In genomic region chr2:73828389-73828817, GRCh38 we compare ENCODE assay signal across 9 cellular contexts. TPM values are rescaled to one million over a fixed set of nuclear protein-coding genes. Genes with fewer than 3 reads are reported as not detected.
DNase-seq lines count a peak whose midpoint lies in the region; ATAC-seq, FAIRE-seq and TF ChIP-seq lines count a peak whose summit lies in the region.
"Had no signal": no experiment of that assay in that cellular context is flagged by ENCODE, and none has a peak within 500 bp of the region (broad histone marks: within the 10 kb centered on the region; RNA-seq: fewer than 3 reads in every experiment).

No MANE protein-coding gene starts in this region.

- H3K9me3 Mint-ChIP-seq in CD8-positive, alpha-beta T cell, result no peaks in the 10 kb centered on the region
- H3K9me3 Mint-ChIP-seq in endothelial cell (ENCODE audit: unreplicated experiment), result no peaks in the 10 kb centered on the region

- H2AFZ ChIP-seq in PC-9, result peak overlapping the region; percentile 94

- peak overlapping the region; percentile 91 for H3K4me2 ChIP-seq in PC-9

- no peak for TF ChIP-seq CTCF in CD8-positive, alpha-beta T cell (IDR thresholded peaks at IDR 0.05)
- TF ChIP-seq CTCF in PC-9 (conservative IDR thresholded peaks at IDR 0.05) (no peak), endothelial cell (IDR thresholded peaks at IDR 0.05; ENCODE audit: unreplicated experiment) (no peak), ovary (IDR thresholded peaks at IDR 0.05) (no peak), D721Med (IDR thresholded peaks at IDR 0.05; ENCODE audit: insufficient read depth, missing control alignments) (no peak)

- peaks cover 33% of the 10 kb centered on the region for H3K4me1 ChIP-seq in CD8-positive, alpha-beta T cell (ENCODE audit: insufficient read depth, low read length)
- peaks cover 37% of the 10 kb centered on the region for H3K4me1 ChIP-seq in PC-9 (replicated peaks; ENCODE audit: insufficient read depth)
- peaks cover 9% of the 10 kb centered on the region for H3K4me1 ChIP-seq in ovary (ENCODE audit: insufficient read depth)

- peak overlapping the region; percentile 97 for H3K4me3 Mint-ChIP-seq in CD8-positive, alpha-beta T cell
- H3K4me3 Mint-ChIP-seq in endothelial cell (ENCODE audit: unreplicated experiment), result peak overlapping the region; percentile 97

- no peak for DNase-seq in CD8-positive, alpha-beta T cell
- DNase-seq in PC-9 (no peak), endothelial cell (ENCODE audit: low spot score) (no peak), ovary (no peak), H54 (ENCODE audit: insufficient read length, low spot score) (no peak), NCI-H82 (lab: John Stamatoyannopoulos, UW) (no peak), D721Med (ENCODE audit: insufficient read length, low spot score) (no peak)
- DNase-seq in stimulated activated CD4-positive, alpha-beta T cell treated with anti-CD3 and anti-CD28 coated beads, Interleukin-1b, Interleukin-23, amount 100 ng/mL, for 48 hours, result no peak

- intact Hi-C loops in CD8-positive, alpha-beta T cell (cut with DNase I, micrococcal nuclease), result loop anchor here (1.0 kb wide), 6 partner anchors 48 to 627 kb away; partner anchors contain the start of genes C2orf81 (in 1 of the 2), DUSP11 (in 1 of the 2), INO80B (in 1 of the 2) and MOB1A (in 1 of the 2)
- intact Hi-C loops in PC-9 (cut with micrococcal nuclease; ENCODE audit: unreplicated experiment), result no loop called here
- intact Hi-C loops in ovary (cut with DNase I), result loop anchor here in 2 of 4 donors (10.0 kb wide), 2 partner anchors 176 to 506 kb away; no protein-coding TSS in a partner anchor

- 60 to 62% (median 62%) methylated on average over 4 of the region's 4 CpGs for WGBS in ovary, 3 donors

- H4K20me1 ChIP-seq in PC-9 (ENCODE audit: insufficient read depth), result no peaks in the 10 kb centered on the region

- H3K36me3 Mint-ChIP-seq in CD8-positive, alpha-beta T cell, result peaks cover 27% of the 10 kb centered on the region
- peaks cover 5% of the 10 kb centered on the region for H3K36me3 Mint-ChIP-seq in endothelial cell (ENCODE audit: low read depth, unreplicated experiment)

- ATAC-seq in CD8-positive, alpha-beta T cell, result no peak

- peaks cover 7% of the 10 kb centered on the region for H3K36me3 ChIP-seq in CD8-positive, alpha-beta T cell (ENCODE audit: insufficient read depth, low read length)
- H3K36me3 ChIP-seq in PC-9 (ENCODE audit: low read depth) (peaks cover 22% of the 10 kb centered on the region), ovary (no peaks in the 10 kb centered on the region)

- no peaks in the 10 kb centered on the region for H3K9me3 ChIP-seq in CD8-positive, alpha-beta T cell (ENCODE audit: low read length)
- H3K9me3 ChIP-seq in PC-9 (ENCODE audit: insufficient read depth, low read depth) (no peaks in the 10 kb centered on the region), ovary (no peaks in the 10 kb centered on the region)

- FAIRE-seq in H54 (lab: Jason Lieb, UNC), result no peak
- FAIRE-seq in D721Med (lab: Jason Lieb, UNC), result no peak
- FAIRE-seq: urothelium cell line had no signal

- peak overlapping the region; percentile 74 for H3K27ac ChIP-seq in CD8-positive, alpha-beta T cell (ENCODE audit: low read depth, low read length)
- H3K27ac ChIP-seq in PC-9 (peak overlapping the region; percentile 63), ovary (peak overlapping the region in 1 of 2 donors; percentile 96)

- H3K27me3 Mint-ChIP-seq in CD8-positive, alpha-beta T cell (ENCODE audit: low read depth), result no peaks in the 10 kb centered on the region
- peaks cover 1% of the 10 kb centered on the region for H3K27me3 Mint-ChIP-seq in endothelial cell (ENCODE audit: unreplicated experiment)

- no peaks in the 10 kb centered on the region for H3K9me2 ChIP-seq in PC-9 (ENCODE audit: insufficient read depth)

- no peak for TF ChIP-seq POLR2A in ovary (IDR thresholded peaks at IDR 0.05)
- TF ChIP-seq POLR2A in H54 (IDR thresholded peaks at IDR 0.05; ENCODE audit: low read depth, low read length), result no peak

- H3K4me1 Mint-ChIP-seq in CD8-positive, alpha-beta T cell (ENCODE audit: low read depth), result peaks cover 54% of the 10 kb centered on the region
- peaks cover 18% of the 10 kb centered on the region for H3K4me1 Mint-ChIP-seq in endothelial cell (ENCODE audit: unreplicated experiment)

- peak overlapping the region; percentile 73 for H3K4me3 ChIP-seq in CD8-positive, alpha-beta T cell (ENCODE audit: low read depth, low read length)
- H3K4me3 ChIP-seq in PC-9 (peak overlapping the region; percentile 90), ovary (peak overlapping the region; percentile 83)

- CTCF ChIA-PET in CD8-positive, alpha-beta T cell (lab: Charles Lee), result interaction anchor here (0.6 to 3.0 kb wide), 9 partner anchors 10 to 535 kb away, joined by 3 to 22 read pairs (median 3); partner anchors contain the start of genes BOLA3 and DUSP11
- CTCF ChIA-PET in PC-9 (lab: Charles Lee), result interaction anchor here (0.6 to 1.1 kb wide), 4 partner anchors 292 to 364 kb away, joined by 3 to 4 read pairs (median 4); partner anchors contain the start of gene MOB1A

- H3K27ac Mint-ChIP-seq in CD8-positive, alpha-beta T cell, result peak overlapping the region; percentile 99
- H3K27ac Mint-ChIP-seq in endothelial cell (ENCODE audit: unreplicated experiment), result peak overlapping the region; percentile 82

- TF ChIP-seq EP300 in ovary (IDR thresholded peaks at IDR 0.05), result no peak

- POLR2A ChIA-PET in CD8-positive, alpha-beta T cell (lab: Charles Lee), result interaction anchor here (0.6 to 1.3 kb wide), 13 partner anchors 12 to 737 kb away, joined by 3 to 7 read pairs (median 3); partner anchors contain the start of genes AUP1, BOLA3, HTRA2 and MOB1A
- POLR2A ChIA-PET in PC-9 (lab: Charles Lee; ENCODE audit: unreplicated experiment), result interaction anchor here (0.5 to 0.7 kb wide), 8 partner anchors 15 to 350 kb away, joined by 3 to 8 read pairs (median 3); no protein-coding TSS in a partner anchor

- H3K79me2 ChIP-seq in PC-9 (ENCODE audit: low read depth), result peaks cover 42% of the 10 kb centered on the region

- peaks cover 8% of the 10 kb centered on the region; the same call in 1 of the 2 replicates for H3F3A ChIP-seq in PC-9 (ENCODE audit: insufficient read depth, low read depth)

- TSS peak; percentile 25 for BruUV-seq in PC-9 (replicated peaks; lab: Mats Ljungman, UMichigan)

- H3K27me3 ChIP-seq in CD8-positive, alpha-beta T cell (ENCODE audit: insufficient read depth, low read length), result no peaks in the 10 kb centered on the region
- H3K27me3 ChIP-seq in PC-9 (ENCODE audit: insufficient read depth, low read depth) (no peaks in the 10 kb centered on the region), ovary (no peaks in the 10 kb centered on the region)

RNA-seq across cellular contexts. Expression of gene STAMBP, which starts 0.4 kb away (rescaled TPM):
- total RNA-seq in CD8-positive, alpha-beta T cell, result 1 to 10 TPM; 8.6 to 9.2 TPM
- total RNA-seq in PC-9 (2021) (42.9 and 52.2 TPM in 2 replicates), endothelial cell (ENCODE audit: unreplicated experiment) (29.2 TPM), ovary (10 to 100 TPM; 17.0 to 34.2 (median 28.1) TPM)
- 10 to 100 TPM; 24.7 to 67.9 TPM for polyA plus RNA-seq in ovary

RNA-seq across cellular contexts. Expression of gene C2orf78, which starts 44.4 kb away (rescaled TPM):
- total RNA-seq in CD8-positive, alpha-beta T cell, result not detected
- total RNA-seq in PC-9 (2021) (not detected in 2 replicates), endothelial cell (ENCODE audit: unreplicated experiment) (not detected), ovary (not detected)
- not detected for polyA plus RNA-seq in ovary

RNA-seq across cellular contexts. Expression of gene DUSP11, which starts 48.5 kb away (rescaled TPM):
- total RNA-seq in CD8-positive, alpha-beta T cell, result 10 to 100 TPM; 66.7 to 67.0 TPM
- total RNA-seq in PC-9 (2021), result 18.8 and 24.1 TPM in 2 replicates
- 32.4 TPM for total RNA-seq in endothelial cell (ENCODE audit: unreplicated experiment)
- total RNA-seq in ovary, result 10 to 100 TPM; 19.2 to 54.3 (median 27.2) TPM
- polyA plus RNA-seq in ovary, result 10 to 100 TPM; 24.8 to 36.9 TPM
